Comparison of ENCODE assay signal across 16 cellular contexts in the genomic region with DNA sequence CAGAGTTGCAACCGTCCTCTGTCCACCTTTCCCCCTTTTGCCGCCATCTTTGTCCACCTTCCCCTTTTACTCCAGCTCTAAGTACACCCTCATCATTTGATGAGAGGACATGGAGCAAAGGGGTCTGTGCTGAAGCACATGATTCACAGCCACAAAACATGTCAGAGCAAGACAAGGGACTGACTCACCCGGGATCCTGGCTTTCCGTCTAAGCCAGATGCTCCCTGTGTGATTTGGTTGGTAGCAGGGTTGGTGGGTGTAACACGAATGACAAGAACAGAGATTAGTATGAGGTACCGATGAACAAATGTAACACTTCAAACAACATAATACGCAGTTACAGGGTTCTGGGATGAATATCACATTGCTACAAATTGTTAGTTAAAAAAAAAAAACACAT.
DNase-seq lines count a peak whose midpoint lies in the region; ATAC-seq, FAIRE-seq and TF ChIP-seq lines count a peak whose summit lies in the region.
"Had no signal": no experiment of that assay in that cellular context is flagged by ENCODE, and none has a peak within 500 bp of the region (broad histone marks: within the 10 kb centered on the region; RNA-seq: fewer than 3 reads in every experiment).

No MANE protein-coding gene starts in this region.

- H3K9ac ChIP-seq in PC-3 (ENCODE audit: low read length) = no peak overlapping the region
- H3K9ac ChIP-seq in H1 (replicated peaks in 1 of 4; ENCODE audit: extremely low read depth in 1 of 4, low read depth in 3 of 4, low read length in 3 of 4) = no peak overlapping the region
- H3K9ac ChIP-seq in neural progenitor cell = no peak overlapping the region
- H3K9ac ChIP-seq in kidney (ENCODE audit: low read length in 2 of 2) = no peak overlapping the region

- no peaks in the 10 kb centered on the region for H3K9me2 ChIP-seq in PC-3 (replicated peaks; ENCODE audit: low read length)

- H3K23ac ChIP-seq in H1 (ENCODE audit: insufficient read length) = no peak overlapping the region

- TF ChIP-seq RAD21 in H1 (IDR thresholded peaks at IDR 0.05 in 1 of 2, conservative IDR thresholded peaks at IDR 0.05 in 1 of 2; ENCODE audit: low read depth in 2 of 2, low read length in 2 of 2) = no peak

- no peak overlapping the region for H3K27ac Mint-ChIP-seq in neural progenitor cell
- H3K27ac Mint-ChIP-seq in activated T-helper 1 cell treated with anti-CD3 and anti-CD28 coated beads, Interleukin-12 subunit alpha, Interleukin-12 subunit beta, Interleukin-2, Interleukin-4 antibody, amounts not matched to agents 30 ng/mL and 10 ng/mL and 1 ng/mL, durations not matched to agents 14 hours and 24 hours and 36 hours = no peak overlapping the region
- H3K27ac Mint-ChIP-seq: activated CD8-positive, alpha-beta T cell treated with anti-CD3 and anti-CD28 coated beads, Interleukin-2, amount 10 ng/mL, durations not matched to agents 7 days and 5 days; activated naive CD8-positive, alpha-beta T cell; memory B cell had no signal

- H3K27me3 Mint-ChIP-seq in neural progenitor cell (ENCODE audit: insufficient read depth, low read depth) = no peaks in the 10 kb centered on the region
- peaks cover 5% of the 10 kb centered on the region for H3K27me3 Mint-ChIP-seq in activated T-helper 1 cell treated with anti-CD3 and anti-CD28 coated beads, Interleukin-12 subunit alpha, Interleukin-12 subunit beta, Interleukin-2, Interleukin-4 antibody, amounts not matched to agents 30 ng/mL and 10 ng/mL and 1 ng/mL, durations not matched to agents 14 hours and 24 hours and 36 hours (ENCODE audit: insufficient read depth)
- H3K27me3 Mint-ChIP-seq: memory B cell had no signal

- no peak overlapping the region for H2BK5ac ChIP-seq in H1 (ENCODE audit: low read depth, low read length)

- H4K5ac ChIP-seq in H1 (ENCODE audit: insufficient read length, low read depth, low read length) = no peak overlapping the region

- no peak for ATAC-seq in PC-3
- ATAC-seq: activated CD8-positive, alpha-beta T cell treated with anti-CD3 and anti-CD28 coated beads, Interleukin-2, amount 10 ng/mL, durations not matched to agents 7 days and 5 days had no signal

- H3K4me3 Mint-ChIP-seq in neural progenitor cell = no peak overlapping the region
- no peak overlapping the region for H3K4me3 Mint-ChIP-seq in activated T-helper 1 cell treated with anti-CD3 and anti-CD28 coated beads, Interleukin-12 subunit alpha, Interleukin-12 subunit beta, Interleukin-2, Interleukin-4 antibody, amounts not matched to agents 30 ng/mL and 10 ng/mL and 1 ng/mL, durations not matched to agents 14 hours and 24 hours and 36 hours
- H3K4me3 Mint-ChIP-seq: activated CD8-positive, alpha-beta T cell treated with anti-CD3 and anti-CD28 coated beads, Interleukin-2, amount 10 ng/mL, durations not matched to agents 7 days and 5 days; activated naive CD8-positive, alpha-beta T cell; memory B cell had no signal

- TF ChIP-seq EP300 in H1 (IDR thresholded peaks at IDR 0.05; ENCODE audit: borderline replicate concordance in 1 of 2, low read depth in 2 of 2, low read length in 2 of 2) = no peak

- H3K4me3 ChIP-seq in PC-3 (ENCODE audit: low read length) (no peak overlapping the region), H1 (ENCODE audit: extremely low read depth in 1 of 4, insufficient read depth in 2 of 4, low read depth in 3 of 4, low read length in 4 of 4) (no peak overlapping the region), neural progenitor cell (no peak overlapping the region), kidney (ENCODE audit: low read length in 2 of 2) (no peak overlapping the region)

- no peak overlapping the region for H3K56ac ChIP-seq in H1 (replicated peaks; ENCODE audit: insufficient read length, low read depth, low read length)

- intact Hi-C loops in PC-3 (cut with micrococcal nuclease) (loop anchor here (5.0 kb wide), 1 partner anchor 463 kb away; no protein-coding TSS in a partner anchor), kidney (cut with DNase I) (loop anchor here (10.0 kb wide), 1 partner anchor 581 kb away; no protein-coding TSS in a partner anchor)
- intact Hi-C loops in activated T-helper 1 cell treated with anti-CD3 and anti-CD28 coated beads, Interleukin-12 subunit alpha, Interleukin-12 subunit beta, Interleukin-2, Interleukin-4 antibody, amounts not matched to agents 30 ng/mL and 10 ng/mL and 1 ng/mL, durations not matched to agents 14 hours and 24 hours and 36 hours (cut with micrococcal nuclease) = loop anchor here (1.0 to 10.0 kb wide), 5 partner anchors 351 to 981 kb away; a partner anchor contains a TSS

- H3K36me3 ChIP-seq in PC-3 (ENCODE audit: low read depth, low read length) (no peaks in the 10 kb centered on the region), H1 (ENCODE audit: control insufficient read depth in 2 of 4, insufficient read depth in 4 of 4, low read length in 3 of 4) (no peaks in the 10 kb centered on the region), neural progenitor cell (no peaks in the 10 kb centered on the region), kidney (ENCODE audit: control insufficient read depth in 1 of 2, insufficient read depth in 2 of 2, low read length in 2 of 2) (no peaks in the 10 kb centered on the region)

- no peak overlapping the region for H4K8ac ChIP-seq in H1 (ENCODE audit: extremely low read depth, insufficient read depth, low read length)

- H3K4ac ChIP-seq in H1 (replicated peaks; ENCODE audit: insufficient read length, low read depth, low read length) = peak overlapping the region; percentile 80

- no peak overlapping the region for H2BK20ac ChIP-seq in H1 (ENCODE audit: low read length)

- no peaks in the 10 kb centered on the region for H3K9me3 Mint-ChIP-seq in neural progenitor cell
- no peaks in the 10 kb centered on the region for H3K9me3 Mint-ChIP-seq in activated T-helper 1 cell treated with anti-CD3 and anti-CD28 coated beads, Interleukin-12 subunit alpha, Interleukin-12 subunit beta, Interleukin-2, Interleukin-4 antibody, amounts not matched to agents 30 ng/mL and 10 ng/mL and 1 ng/mL, durations not matched to agents 14 hours and 24 hours and 36 hours
- H3K9me3 Mint-ChIP-seq: memory B cell had no signal

- no peak overlapping the region for H2AK5ac ChIP-seq in H1 (ENCODE audit: low read depth, low read length)

- CTCF ChIA-PET in PC-3 (lab: Charles Lee) = interaction anchor here (0.6 kb wide), 1 partner anchor 531 kb away, joined by 4 read pairs; no protein-coding TSS in a partner anchor
- CTCF ChIA-PET in H1 (lab: Charles Lee; ENCODE audit: partially characterized antibody) = interaction anchor here (0.5 to 1.8 kb wide), 18 partner anchors 10 to 500 kb away, joined by 3 to 9 read pairs (median 4); no protein-coding TSS in a partner anchor

- H3K36me3 Mint-ChIP-seq in neural progenitor cell = no peaks in the 10 kb centered on the region
- H3K36me3 Mint-ChIP-seq in activated T-helper 1 cell treated with anti-CD3 and anti-CD28 coated beads, Interleukin-12 subunit alpha, Interleukin-12 subunit beta, Interleukin-2, Interleukin-4 antibody, amounts not matched to agents 30 ng/mL and 10 ng/mL and 1 ng/mL, durations not matched to agents 14 hours and 24 hours and 36 hours (ENCODE audit: low read depth) = no peaks in the 10 kb centered on the region
- H3K36me3 Mint-ChIP-seq: activated naive CD8-positive, alpha-beta T cell; memory B cell had no signal

- no peak for TF ChIP-seq POLR2A in H1 (IDR thresholded peaks at IDR 0.05; ENCODE audit: control extremely low read depth in 1 of 2, low read depth in 2 of 2, low read length in 2 of 2)

- H3K14ac ChIP-seq in H1 (ENCODE audit: insufficient read length) = no peak overlapping the region

- no peak overlapping the region for H3K18ac ChIP-seq in H1 (ENCODE audit: extremely low read depth, low read length)

- no peaks in the 10 kb centered on the region for H3K79me1 ChIP-seq in H1 (ENCODE audit: low read depth, low read length)

- no peaks in the 10 kb centered on the region for H3F3A ChIP-seq in PC-3 (ENCODE audit: low read length, unreplicated experiment)
- no peaks in the 10 kb centered on the region for H3F3A ChIP-seq in neural progenitor cell (ENCODE audit: low read depth)

- H3K4me2 ChIP-seq in PC-3 (ENCODE audit: low read length) (no peak overlapping the region), H1 (ENCODE audit: insufficient read depth in 1 of 2, low read depth in 2 of 2, low read length in 2 of 2) (no peak overlapping the region), neural progenitor cell (no peak overlapping the region)

- POLR2A ChIA-PET in PC-3 (lab: Charles Lee; ENCODE audit: unreplicated experiment) = no interaction called here
- POLR2A ChIA-PET in H1 (lab: Charles Lee; ENCODE audit: partially characterized antibody) = no interaction called here

- no peaks in the 10 kb centered on the region for H3K4me1 ChIP-seq in PC-3 (ENCODE audit: insufficient read depth, low read length)
- H3K4me1 ChIP-seq in H1 (replicated peaks in 1 of 4; ENCODE audit: control insufficient read depth in 3 of 4, insufficient read depth in 4 of 4, low read length in 3 of 4) = no peaks in the 10 kb centered on the region
- peaks cover 3% of the 10 kb centered on the region for H3K4me1 ChIP-seq in neural progenitor cell
- no peaks in the 10 kb centered on the region for H3K4me1 ChIP-seq in kidney (ENCODE audit: control insufficient read depth in 1 of 2, insufficient read depth in 1 of 2, low read depth in 1 of 2, low read length in 2 of 2)

- H3K27me3 ChIP-seq in PC-3 (ENCODE audit: low read length) = peaks cover 11% of the 10 kb centered on the region
- no peaks in the 10 kb centered on the region for H3K27me3 ChIP-seq in H1 (replicated peaks in 1 of 4; ENCODE audit: control insufficient read depth in 3 of 4, extremely low read depth in 1 of 4, insufficient read depth in 3 of 4, low read length in 3 of 4)
- no peaks in the 10 kb centered on the region for H3K27me3 ChIP-seq in neural progenitor cell

- no peak for TF ChIP-seq CTCF in PC-3 (conservative IDR thresholded peaks at IDR 0.05; ENCODE audit: low read depth, low read length)
- TF ChIP-seq CTCF in H1 (IDR thresholded peaks at IDR 0.05; ENCODE audit: control extremely low read depth in 1 of 3, insufficient read depth in 1 of 3, low read depth in 1 of 3, low read length in 3 of 3) = no peak
- TF ChIP-seq CTCF in neural progenitor cell (IDR thresholded peaks at IDR 0.05) = no peak
- TF ChIP-seq CTCF in kidney (IDR thresholded peaks at IDR 0.05; ENCODE audit: borderline replicate concordance, extremely low read depth, insufficient read depth) = no peak

- H3K9me3 ChIP-seq in PC-3 (ENCODE audit: low read length) (no peaks in the 10 kb centered on the region), H1 (ENCODE audit: insufficient read depth in 2 of 2, low read depth in 1 of 2, low read length in 1 of 2) (no peaks in the 10 kb centered on the region), neural progenitor cell (ENCODE audit: low read depth) (no peaks in the 10 kb centered on the region), kidney (ENCODE audit: control insufficient read depth in 1 of 2, low read length in 2 of 2) (no peaks in the 10 kb centered on the region)

- WGBS in H1 (ENCODE audit: extremely low coverage in 1 of 2, insufficient coverage in 1 of 2, insufficient read length in 1 of 2, insufficient replicate concordance in 2 of 2, low coverage in 1 of 2, low lambda C conversion rate in 2 of 2, missing lambda C conversion rate in 1 of 2), 2 experiments = 88% methylated on average over 7 of the region's 7 CpGs; no CpG with 5 or more reads in 1 of the 2 experiments

- H4K91ac ChIP-seq in H1 (replicated peaks; ENCODE audit: insufficient read length, low read length) = no peak overlapping the region

- DNase-seq in GM03348 (ENCODE audit: low spot score) (peak; percentile 50), PC-3 (peak; percentile 9), H1 (ENCODE audit: low read depth in 1 of 2, low spot score in 2 of 2) (no peak), neural progenitor cell (ENCODE audit: low spot score) (no peak), NCI-H1092 (lab: John Stamatoyannopoulos, UW) (no peak), SW 1271 (lab: John Stamatoyannopoulos, UW) (no peak), kidney (no peak)
- no peak for DNase-seq in activated T-helper 1 cell treated with anti-CD3 and anti-CD28 coated beads, Interleukin-12 subunit alpha, Interleukin-12 subunit beta, Interleukin-2, Interleukin-4 antibody, amounts not matched to agents 30 ng/mL and 10 ng/mL and 1 ng/mL, durations not matched to agents 14 hours and 24 hours and 36 hours (ENCODE audit: low spot score)
- DNase-seq: activated CD8-positive, alpha-beta T cell treated with anti-CD3 and anti-CD28 coated beads, Interleukin-2, amount 10 ng/mL, durations not matched to agents 7 days and 5 days; effector CD4-positive, alpha-beta T cell; NCI-H187; NK-92 treated with Interleukin-12 subunit alpha and Interleukin-12 subunit beta, amount 100 ng/mL, for 24 hours; stimulated activated naive CD4-positive, alpha-beta T cell treated with Interleukin-2 at 50 U/mL for 16 hours; T-helper 2 cell had no signal

- BruUV-seq in PC-3 (replicated peaks; lab: Mats Ljungman, UMichigan) = no TSS peak

- H3K27ac ChIP-seq in PC-3 (ENCODE audit: low read length) (no peak overlapping the region), H1 (ENCODE audit: low read depth, low read length) (no peak overlapping the region), neural progenitor cell (no peak overlapping the region), kidney (ENCODE audit: low read depth in 2 of 2, low read length in 2 of 2) (no peak overlapping the region)

- H4K20me1 ChIP-seq in PC-3 (ENCODE audit: low read length) (no peaks in the 10 kb centered on the region), H1 (replicated peaks in 1 of 2; ENCODE audit: control insufficient read depth in 1 of 2, insufficient read depth in 2 of 2, low read length in 2 of 2) (no peaks in the 10 kb centered on the region), neural progenitor cell (ENCODE audit: low read depth) (no peaks in the 10 kb centered on the region)

- FAIRE-seq in H1 (lab: Jason Lieb, UNC) = no peak
- FAIRE-seq in kidney (lab: Jason Lieb, UNC) = no peak

- H2AFZ ChIP-seq in PC-3 (ENCODE audit: low read length) (no peak overlapping the region), H1 (ENCODE audit: low read length) (no peak overlapping the region), neural progenitor cell (replicated peaks) (peak overlapping the region; percentile 7)

- H2BK15ac ChIP-seq in H1 (ENCODE audit: low read length) = no peak overlapping the region

- no peaks in the 10 kb centered on the region for H3K79me2 ChIP-seq in PC-3 (ENCODE audit: low read length)
- no peaks in the 10 kb centered on the region for H3K79me2 ChIP-seq in H1 (ENCODE audit: control insufficient read depth in 1 of 2, insufficient read depth in 2 of 2, low read length in 2 of 2)
- no peaks in the 10 kb centered on the region for H3K79me2 ChIP-seq in neural progenitor cell (ENCODE audit: low read depth)

- H2BK120ac ChIP-seq in H1 (replicated peaks; ENCODE audit: low read depth, low read length) = no peak overlapping the region

- H3K23me2 ChIP-seq in H1 (ENCODE audit: low read depth, low read length) = no peaks in the 10 kb centered on the region

- H3K4me1 Mint-ChIP-seq in neural progenitor cell = peaks cover 2% of the 10 kb centered on the region
- peaks cover 8% of the 10 kb centered on the region for H3K4me1 Mint-ChIP-seq in activated T-helper 1 cell treated with anti-CD3 and anti-CD28 coated beads, Interleukin-12 subunit alpha, Interleukin-12 subunit beta, Interleukin-2, Interleukin-4 antibody, amounts not matched to agents 30 ng/mL and 10 ng/mL and 1 ng/mL, durations not matched to agents 14 hours and 24 hours and 36 hours (ENCODE audit: low read depth)
- H3K4me1 Mint-ChIP-seq: memory B cell had no signal

- H2BK12ac ChIP-seq in H1 (ENCODE audit: low read depth, low read length) = no peak overlapping the region

Comparison
In these comparisons a context has a peak if more than half of its experiments do, and no peak if none do; other contexts are left out.
1. DNase-seq: peak in GM03348 (single experiment) and PC-3 (single experiment); none in H1 (0 of 2), neural progenitor cell (single experiment), NCI-H1092 (single experiment), SW 1271 (0 of 2), activated T-helper 1 cell treated with anti-CD3 and anti-CD28 coated beads, Interleukin-12 subunit alpha, Interleukin-12 subunit beta, Interleukin-2, Interleukin-4 antibody, amounts not matched to agents 30 ng/mL and 10 ng/mL and 1 ng/mL, durations not matched to agents 14 hours and 24 hours and 36 hours (single experiment) and kidney (single experiment).